26 cellular contexts compared by ENCODE assay signal in the genomic region with DNA sequence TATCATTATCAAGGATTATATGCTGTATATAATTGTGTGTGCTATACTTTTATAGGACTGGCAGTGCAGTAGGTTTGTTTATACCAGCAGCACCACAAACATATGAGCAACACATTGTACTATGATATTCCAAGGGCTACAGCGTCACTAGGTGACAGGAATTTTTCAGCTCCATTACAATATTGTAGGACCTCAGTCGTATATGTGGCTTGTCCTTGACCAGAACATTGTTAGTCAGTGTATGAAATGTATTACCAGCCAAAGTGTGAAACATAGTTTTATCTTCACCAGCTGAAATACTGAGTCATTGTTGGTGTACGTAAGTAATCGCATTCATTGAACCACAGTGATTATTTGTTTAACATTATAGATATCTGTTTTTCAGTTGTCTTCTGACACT. TPM values are rescaled to one million over a fixed set of nuclear protein-coding genes. Genes with fewer than 3 reads are reported as not detected.
A peak's percentile ranks its signal among the peaks of the same experiment; 100 is the strongest.
DNase-seq lines count a peak whose midpoint lies in the region; FAIRE-seq and TF ChIP-seq lines count a peak whose summit lies in the region.
"Had no signal": no experiment of that assay in that cellular context is flagged by ENCODE, and none has a peak within 500 bp of the region (broad histone marks: within the 10 kb centered on the region; RNA-seq: fewer than 3 reads in every experiment).

No MANE protein-coding gene starts in this region.

- no peak for TF ChIP-seq POLR2A in GM12891 (IDR thresholded peaks at IDR 0.05; ENCODE audit: low read depth, low read length)

- H3K36me3 Mint-ChIP-seq in activated naive CD8-positive, alpha-beta T cell treated with anti-CD3 and anti-CD28 coated beads for 36 hours = no peaks in the 10 kb centered on the region
- H3K36me3 Mint-ChIP-seq: CD14-positive monocyte had no signal

- FAIRE-seq in GM12891 (lab: Jason Lieb, UNC) = no peak
- FAIRE-seq: A549, D721Med, GM12878, GM18507, H54 had no signal

- DNase-seq in amniotic epithelial cell (ENCODE audit: low read depth) (peak; percentile 36), choroid plexus epithelial cell (ENCODE audit: low read depth) (peak; percentile 24), non-pigmented ciliary epithelial cell (ENCODE audit: low read depth) (peak; percentile 35), NCI-H1092 treated with DMSO at 0.1 percent for 48 hours (lab: John Stamatoyannopoulos, UW) (no peak), GM12891 (ENCODE audit: insufficient read length, low spot score) (no peak)
- DNase-seq in activated naive CD8-positive, alpha-beta T cell treated with anti-CD3 and anti-CD28 coated beads for 36 hours = no peak
- DNase-seq: 8988T; ACHN; AML-193; BE2C; CD4-positive, alpha-beta T cell; CD8-positive, alpha-beta memory T cell; DMS 273 treated with DMSO at 0.1 percent for 48 hours; DMS79; EL; GDM1; GOT3; HFFc6 had no signal

- H3K4me1 Mint-ChIP-seq in activated naive CD8-positive, alpha-beta T cell treated with anti-CD3 and anti-CD28 coated beads for 36 hours = peaks cover 2% of the 10 kb centered on the region
- H3K4me1 Mint-ChIP-seq: CD14-positive monocyte; CD8-positive, alpha-beta memory T cell had no signal

- no peaks in the 10 kb centered on the region for H3K9me3 Mint-ChIP-seq in activated naive CD8-positive, alpha-beta T cell treated with anti-CD3 and anti-CD28 coated beads for 36 hours
- H3K9me3 Mint-ChIP-seq: CD4-positive, alpha-beta T cell; CD8-positive, alpha-beta memory T cell; HFFc6 had no signal

- no peak overlapping the region for H3K4me3 Mint-ChIP-seq in activated naive CD8-positive, alpha-beta T cell treated with anti-CD3 and anti-CD28 coated beads for 36 hours
- H3K4me3 Mint-ChIP-seq: CD14-positive monocyte; CD4-positive, alpha-beta T cell; CD8-positive, alpha-beta memory T cell; HFFc6 had no signal

- H3K27ac Mint-ChIP-seq in activated naive CD8-positive, alpha-beta T cell treated with anti-CD3 and anti-CD28 coated beads for 36 hours = no peak overlapping the region
- H3K27ac Mint-ChIP-seq: CD4-positive, alpha-beta T cell; HFFc6 had no signal

- H3K4me3 ChIP-seq in choroid plexus epithelial cell (ENCODE audit: low read depth, low read length) = no peak overlapping the region
- H3K4me3 ChIP-seq: A549; BLaER1 treated with 17β-estradiol and CSF1 and Interleukin-3, amounts not matched to agents 10 nM and 100 nM; GM12878; HAP-1 had no signal

- no peaks in the 10 kb centered on the region for H3K27me3 Mint-ChIP-seq in activated naive CD8-positive, alpha-beta T cell treated with anti-CD3 and anti-CD28 coated beads for 36 hours
- H3K27me3 Mint-ChIP-seq: CD4-positive, alpha-beta T cell; CD8-positive, alpha-beta memory T cell had no signal

- TF ChIP-seq CTCF in choroid plexus epithelial cell (conservative IDR thresholded peaks at IDR 0.05; ENCODE audit: low read depth, low read length) = no peak

TF ChIP-seq in GM12891, 5 proteins besides CTCF, POLR2A, EP300 and RAD21:
- TF ChIP-seq POLR2AphosphoS5 (IDR thresholded peaks at IDR 0.05; ENCODE audit: low read depth, low read length) = no peak
- no peak for TF ChIP-seq SPI1 (IDR thresholded peaks at IDR 0.05; ENCODE audit: low read depth, low read length)
- TF ChIP-seq POU2F2 (IDR thresholded peaks at IDR 0.05; ENCODE audit: low read depth, low read length) = no peak
- no peak for TF ChIP-seq PAX5 (IDR thresholded peaks at IDR 0.05; ENCODE audit: insufficient read depth, low read length, severe bottlenecking)
- no peak for TF ChIP-seq TAF1 (IDR thresholded peaks at IDR 0.05; ENCODE audit: low read depth, low read length)

RNA-seq across cellular contexts. Expression of a gene that starts 20.4 kb away (rescaled TPM):
- total RNA-seq in activated naive CD8-positive, alpha-beta T cell treated with anti-CD3 and anti-CD28 coated beads for 36 hours = 1 to 10 TPM; 3.1 to 3.2 TPM
- polyA plus RNA-seq in GM12891 (2012; ENCODE audit: low read depth, missing spikeins) = 2.4 TPM

Comparison
In these comparisons a context has a peak if more than half of its experiments do, and no peak if none do; other contexts are left out.
1. DNase-seq: peak in amniotic epithelial cell (single experiment), choroid plexus epithelial cell (single experiment) and non-pigmented ciliary epithelial cell (single experiment); none in NCI-H1092 treated with DMSO at 0.1 percent for 48 hours (single experiment), activated naive CD8-positive, alpha-beta T cell treated with anti-CD3 and anti-CD28 coated beads for 36 hours (single experiment) and GM12891 (single experiment).